Comparison of ENCODE assay signal across 8 cellular contexts in genomic region chr12:10214131-10214876, GRCh38.
DNase-seq lines count a peak whose midpoint lies in the region; ATAC-seq, FAIRE-seq and TF ChIP-seq lines count a peak whose summit lies in the region.

No MANE protein-coding gene starts in this region.

- H3K9me3 ChIP-seq in MM.1S (replicated peaks; ENCODE audit: insufficient read depth, low read length) (no peaks in the 10 kb centered on the region), mucosa of stomach (ENCODE audit: control insufficient read depth, low read length) (no peaks in the 10 kb centered on the region)

- H3K9me2 ChIP-seq in MM.1S (replicated peaks; ENCODE audit: insufficient read depth, low read length) = no peaks in the 10 kb centered on the region

- H3K4me3 ChIP-seq in MM.1S (ENCODE audit: low read length) (peak overlapping the region; percentile 83), mucosa of stomach (ENCODE audit: low read length) (peak overlapping the region; percentile 89)

- TF ChIP-seq CTCF in D721Med (IDR thresholded peaks at IDR 0.05; ENCODE audit: insufficient read depth, missing control alignments) (no peak), MM.1S (IDR thresholded peaks at IDR 0.05; ENCODE audit: low read length) (no peak)

- DNase-seq in D721Med (ENCODE audit: insufficient read length, low spot score) (no peak), MM.1S (no peak), NCI-H774 (lab: John Stamatoyannopoulos, UW) (no peak)
- no peak for DNase-seq in central memory CD4-positive, alpha-beta T cell

- H3K36me3 ChIP-seq in MM.1S (replicated peaks; ENCODE audit: insufficient read depth, low read length) (no peaks in the 10 kb centered on the region), mucosa of stomach (ENCODE audit: control insufficient read depth, insufficient read depth, low read length) (no peaks in the 10 kb centered on the region)

- peak overlapping the region; percentile 78; the same call in 1 of the 2 replicates for H2AFZ ChIP-seq in MM.1S (ENCODE audit: low read length)

- H3K9ac ChIP-seq in MM.1S (ENCODE audit: low read length) (peak overlapping the region; percentile 77; the same call in 1 of the 2 replicates), mucosa of stomach (ENCODE audit: low read length) (peak overlapping the region; percentile 98)

- FAIRE-seq in D721Med (lab: Jason Lieb, UNC) = peak; percentile 61

- H4K20me1 ChIP-seq in MM.1S (ENCODE audit: insufficient read depth, low read length) = no peaks in the 10 kb centered on the region

- 0 out of 2 replicates have a peak, but pooled peaks cover 7% of the 10 kb centered on the region for H3K79me2 ChIP-seq in MM.1S (ENCODE audit: low read length)

- H3K27me3 ChIP-seq in MM.1S (replicated peaks; ENCODE audit: insufficient read depth, low read length) (peaks cover 6% of the 10 kb centered on the region), mucosa of stomach (ENCODE audit: control insufficient read depth, insufficient read depth, low read length) (no peaks in the 10 kb centered on the region)

- no peak for ATAC-seq in HG03378 (IDR thresholded peaks at IDR 0.05; ENCODE audit: unreplicated experiment)
- no peak for ATAC-seq in GM18873 (IDR thresholded peaks at IDR 0.05; ENCODE audit: low FRiP score, unreplicated experiment)

- H3K4me1 ChIP-seq in MM.1S (ENCODE audit: low read length) (peaks cover 15% of the 10 kb centered on the region), mucosa of stomach (ENCODE audit: control insufficient read depth, insufficient read depth, low read length) (peaks cover 12% of the 10 kb centered on the region)

- H3K4me2 ChIP-seq in MM.1S (ENCODE audit: low read depth, low read length) = peak overlapping the region; percentile 72

- H3K27ac ChIP-seq in MM.1S (ENCODE audit: low read length) (peak overlapping the region; percentile 64; the same call in 1 of the 2 replicates), cingulate gyrus (ENCODE audit: low read depth, low read length) (peak overlapping the region; percentile 99)

- H3F3A ChIP-seq in MM.1S (ENCODE audit: insufficient read depth, low read length) = peaks cover 14% of the 10 kb centered on the region
